8 cellular contexts compared by ENCODE assay signal in the genomic region with DNA sequence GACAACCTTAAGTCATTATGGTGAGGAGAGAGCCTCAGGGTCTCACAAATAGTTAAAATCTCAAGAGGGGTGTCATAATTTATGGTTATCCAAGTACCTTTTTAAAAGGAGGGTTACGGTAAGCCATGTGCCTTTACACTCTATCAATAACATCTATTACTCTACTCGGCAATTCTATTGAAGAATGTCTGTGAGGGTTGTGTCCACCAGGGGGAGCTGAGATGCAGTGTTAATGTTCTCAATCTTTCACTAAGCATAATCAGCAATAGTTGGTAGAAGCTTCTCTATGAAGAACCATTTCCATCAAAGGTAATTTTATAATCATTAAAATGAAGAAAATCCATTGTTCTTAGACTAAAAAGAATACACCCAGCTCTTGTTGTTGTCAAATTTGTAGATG.
DNase-seq lines count a peak whose midpoint lies in the region; ATAC-seq, FAIRE-seq and TF ChIP-seq lines count a peak whose summit lies in the region.

No MANE protein-coding gene starts in this region.

- no peaks in the 10 kb centered on the region for H3K79me2 ChIP-seq in K562 (ENCODE audit: control insufficient read depth, insufficient read depth, low read length)

- no peaks in the 10 kb centered on the region for H3K36me3 Mint-ChIP-seq in memory B cell

- CTCF ChIA-PET in K562 (lab: Yijun Ruan, JAX; ENCODE audit: low intra/inter-chr PET ratio), result interaction anchor here (1.4 kb wide), 1 partner anchor 239 kb away, joined by 4 read pairs; no protein-coding TSS in a partner anchor

- H3K9ac ChIP-seq in K562 (ENCODE audit: insufficient read depth in 1 of 2, low read depth in 2 of 2, low read length in 2 of 2), result no peak overlapping the region

- in situ Hi-C loops in K562 (cut with MboI), result no loop called here

- no peak overlapping the region for H3K27ac Mint-ChIP-seq in memory B cell

- H3K9me3 ChIP-seq in Peyer's patch (no peaks in the 10 kb centered on the region), K562 (replicated peaks; ENCODE audit: control insufficient read depth, insufficient read depth, low read depth, low read length) (no peaks in the 10 kb centered on the region)

- H3K4me2 ChIP-seq in K562 (ENCODE audit: insufficient read depth, low read length), result no peak overlapping the region

- H3K4me3 Mint-ChIP-seq in memory B cell, result no peak overlapping the region

- no peaks in the 10 kb centered on the region for H3K9me3 Mint-ChIP-seq in memory B cell

- H3K27ac ChIP-seq in Peyer's patch (no peak overlapping the region), K562 (ENCODE audit: extremely low read depth, low read depth, low read length) (no peak overlapping the region)

- peak in 5 of 6 experiments; percentile 12 to 52 (median 44) for TF ChIP-seq CTCF in Peyer's patch (IDR thresholded peaks at IDR 0.05)
- peak; percentile 34 to 57 (median 56); a peak in 5 of 6 replicates for TF ChIP-seq CTCF in K562 (IDR thresholded peaks at IDR 0.05 in 2 of 3, conservative IDR thresholded peaks at IDR 0.05 in 1 of 3; ENCODE audit: insufficient read depth in 2 of 3, low read depth in 1 of 3, low read length in 3 of 3)

- H3K4me3 ChIP-seq in Peyer's patch, result no peak overlapping the region
- no peak overlapping the region for H3K4me3 ChIP-seq in K562

- FAIRE-seq in GM19239 (lab: Jason Lieb, UNC) (peak; percentile 86), K562 (lab: Jason Lieb, UNC) (peak; percentile 52)

- H2AFZ ChIP-seq in K562 (ENCODE audit: low read depth, low read length), result no peak overlapping the region

- no TSS peak for BruUV-seq in K562 (replicated peaks; lab: Mats Ljungman, UMichigan)

- POLR2A ChIA-PET in K562 (lab: Yijun Ruan, JAX), result interaction anchor here (1.0 kb wide), 1 partner anchor 11 kb away, joined by 3 read pairs; no protein-coding TSS in a partner anchor

- H3K9me1 ChIP-seq in K562 (ENCODE audit: control insufficient read depth, insufficient read depth, low read length), result no peaks in the 10 kb centered on the region

- H3K4me1 Mint-ChIP-seq in memory B cell, result no peaks in the 10 kb centered on the region

- H4K20me1 ChIP-seq in K562 (replicated peaks; ENCODE audit: control insufficient read depth, insufficient read depth, low read length), result no peaks in the 10 kb centered on the region

- no peaks in the 10 kb centered on the region for H3K27me3 Mint-ChIP-seq in memory B cell

- H3K27me3 ChIP-seq in Peyer's patch (no peaks in the 10 kb centered on the region), K562 (ENCODE audit: control insufficient read depth in 2 of 2, insufficient read depth in 2 of 2, low read length in 2 of 2) (no peaks in the 10 kb centered on the region)

- peak; percentile 67 for TF ChIP-seq RAD21 in K562 (CRISPR knock-in tag; conservative IDR thresholded peaks at IDR 0.05 in 1 of 2, IDR thresholded peaks at IDR 0.05 in 1 of 2)

- peak; percentile 38 for DNase-seq in CMK (ENCODE audit: low read depth)
- DNase-seq in GM19239 (ENCODE audit: insufficient read length, low spot score), result peak; percentile 3
- DNase-seq in Peyer's patch, result peak in 1 of 3 donors; percentile 58
- peak; percentile 11 to 57 (median 36) for DNase-seq in K562 (ENCODE audit: extremely low read depth in 1 of 4, low spot score in 3 of 4)
- DNase-seq in memory B cell (ENCODE audit: low spot score in 2 of 2), result peak; percentile 3 to 11
- no peak for DNase-seq in NCI-H2171 treated with DMSO at 0.1 percent for 48 hours (lab: John Stamatoyannopoulos, UW)
- DNase-seq in NCI-H446 (lab: John Stamatoyannopoulos, UW), result no peak

- no peaks in the 10 kb centered on the region for H3K4me1 ChIP-seq in Peyer's patch
- no peaks in the 10 kb centered on the region for H3K4me1 ChIP-seq in K562 (replicated peaks in 1 of 2; ENCODE audit: control insufficient read depth in 2 of 2, insufficient read depth in 2 of 2, low read length in 2 of 2)

- ATAC-seq in HG03196 (IDR thresholded peaks at IDR 0.05; ENCODE audit: unreplicated experiment), result peak; percentile 72
- ATAC-seq in K562, result peak; percentile 50; the same call in 2 of the 3 replicates
- no peak for ATAC-seq in memory B cell (ENCODE audit: low read depth)

- H3K36me3 ChIP-seq in Peyer's patch, result no peaks in the 10 kb centered on the region
- H3K36me3 ChIP-seq in K562 (ENCODE audit: control insufficient read depth, insufficient read depth, low read length), result no peaks in the 10 kb centered on the region

- TF ChIP-seq POLR2A in Peyer's patch (IDR thresholded peaks at IDR 0.05) (no peak), K562 (conservative IDR thresholded peaks at IDR 0.05) (no peak)

- 4% methylated on average over 2 of the region's 2 CpGs for WGBS in K562 (ENCODE audit: insufficient coverage, low coverage, missing lambda C conversion rate)

- no peak for TF ChIP-seq EP300 in K562 (IDR thresholded peaks at IDR 0.05; ENCODE audit: low read length)

- intact Hi-C loops in K562 (cut with micrococcal nuclease), result loop anchor here (1.0 to 5.0 kb wide), 3 partner anchors 199 to 304 kb away; no protein-coding TSS in a partner anchor

TF ChIP-seq in K562, 482 proteins besides CTCF, POLR2A, EP300 and RAD21:
- TF ChIP-seq SMC3 (conservative IDR thresholded peaks at IDR 0.05; ENCODE audit: insufficient read depth, low read depth, low read length) (peak; percentile 54), ZBTB8A (IDR thresholded peaks at IDR 0.05; ENCODE audit: partially characterized antibody) (no peak)
- TF ChIP-seq, protein P1, sequence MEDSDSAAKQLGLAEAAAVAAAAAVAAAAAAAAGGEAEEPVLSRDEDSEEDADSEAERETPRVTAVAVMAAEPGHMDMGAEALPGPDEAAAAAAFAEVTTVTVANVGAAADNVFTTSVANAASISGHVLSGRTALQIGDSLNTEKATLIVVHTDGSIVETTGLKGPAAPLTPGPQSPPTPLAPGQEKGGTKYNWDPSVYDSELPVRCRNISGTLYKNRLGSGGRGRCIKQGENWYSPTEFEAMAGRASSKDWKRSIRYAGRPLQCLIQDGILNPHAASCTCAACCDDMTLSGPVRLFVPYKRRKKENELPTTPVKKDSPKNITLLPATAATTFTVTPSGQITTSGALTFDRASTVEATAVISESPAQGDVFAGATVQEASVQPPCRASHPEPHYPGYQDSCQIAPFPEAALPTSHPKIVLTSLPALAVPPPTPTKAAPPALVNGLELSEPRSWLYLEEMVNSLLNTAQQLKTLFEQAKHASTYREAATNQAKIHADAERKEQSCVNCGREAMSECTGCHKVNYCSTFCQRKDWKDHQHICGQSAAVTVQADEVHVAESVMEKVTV (CRISPR knock-in tag; IDR thresholded peaks at IDR 0.05), result 0 out of 2 replicates have a peak, but pooled peaks have one; percentile 23
TF ChIP-seq in K562: peak in this region for 2.

Comparison
In these comparisons a context has a peak if more than half of its experiments do, and no peak if none do; other contexts are left out.
1. DNase-seq: peak in CMK (single experiment), GM19239 (single experiment), K562 (4 of 4) and memory B cell (2 of 2); none in NCI-H2171 treated with DMSO at 0.1 percent for 48 hours (single experiment) and NCI-H446 (0 of 2).